29 cellular contexts compared by ENCODE assay signal in genomic region chr1:236316437-236316836, GRCh38.
"Had no signal": no experiment of that assay in that cellular context is flagged by ENCODE, and none has a peak within 500 bp of the region (broad histone marks: within the 10 kb centered on the region; RNA-seq: fewer than 3 reads in every experiment).

No MANE protein-coding gene starts in this region.

- H3K4me1 Mint-ChIP-seq: endodermal cell had no signal

- H3K27ac Mint-ChIP-seq: dendritic cell treated with granulocyte-macrophage colony-stimulating factor and Interleukin-4, amounts not matched to agents 40 ng/mL and 50 ng/mL, for 4 days; effector memory CD8-positive, alpha-beta T cell; endodermal cell had no signal

- H3K4me3 Mint-ChIP-seq: dendritic cell treated with granulocyte-macrophage colony-stimulating factor and Interleukin-4, amounts not matched to agents 40 ng/mL and 50 ng/mL, for 4 days; effector memory CD8-positive, alpha-beta T cell; endodermal cell had no signal

- ATAC-seq: effector memory CD8-positive, alpha-beta T cell; esophagus mucosa; foreskin keratinocyte; gastrocnemius medialis; gastroesophageal sphincter; heart left ventricle; heart right ventricle had no signal

- FAIRE-seq: colon, endometrium, endothelial cell of umbilical vein, frontal cortex had no signal

- H3K9me3 ChIP-seq: colonic mucosa, esophagus squamous epithelium, gastrocnemius medialis, gastroesophageal sphincter had no signal

- H3K27me3 ChIP-seq: colonic mucosa, dorsolateral prefrontal cortex, esophagus muscularis mucosa, esophagus squamous epithelium, foreskin keratinocyte, gastrocnemius medialis, gastroesophageal sphincter, heart right ventricle had no signal

- H3K9me3 Mint-ChIP-seq: endodermal cell had no signal

- H3K27me3 Mint-ChIP-seq: dendritic cell treated with granulocyte-macrophage colony-stimulating factor and Interleukin-4, amounts not matched to agents 40 ng/mL and 50 ng/mL, for 4 days had no signal

- DNase-seq: colonic mucosa; cortex of kidney; dermis blood vessel endothelial cell; dorsolateral prefrontal cortex; effector CD4-positive, alpha-beta T cell; effector CD8-positive, alpha-beta T cell; effector memory CD4-positive, alpha-beta T cell; effector memory CD8-positive, alpha-beta T cell; endodermal cell; erythroblast; esophagus squamous epithelium; foreskin fibroblast; foreskin keratinocyte; foreskin melanocyte; gastrocnemius medialis; glutamatergic neuron; head of caudate nucleus; heart left ventricle; heart right ventricle had no signal

- H3K4me3 ChIP-seq: colonic mucosa, coronary artery, dorsolateral prefrontal cortex, esophagus muscularis mucosa, esophagus squamous epithelium, gastrocnemius medialis, gastroesophageal sphincter, heart left ventricle, heart right ventricle had no signal

- H3K36me3 ChIP-seq: colonic mucosa, esophagus muscularis mucosa, esophagus squamous epithelium, gastrocnemius medialis, gastroesophageal sphincter, heart left ventricle, heart right ventricle had no signal

- H3K27ac ChIP-seq: colonic mucosa, coronary artery, dorsolateral prefrontal cortex, epithelial cell of prostate, esophagus muscularis mucosa, esophagus squamous epithelium, foreskin keratinocyte, gastrocnemius medialis, gastroesophageal sphincter, heart left ventricle, heart right ventricle had no signal

- H3K4me1 ChIP-seq: colonic mucosa, esophagus muscularis mucosa, esophagus squamous epithelium, foreskin keratinocyte, gastrocnemius medialis, gastroesophageal sphincter, heart left ventricle, heart right ventricle had no signal
